In the genomic region with DNA sequence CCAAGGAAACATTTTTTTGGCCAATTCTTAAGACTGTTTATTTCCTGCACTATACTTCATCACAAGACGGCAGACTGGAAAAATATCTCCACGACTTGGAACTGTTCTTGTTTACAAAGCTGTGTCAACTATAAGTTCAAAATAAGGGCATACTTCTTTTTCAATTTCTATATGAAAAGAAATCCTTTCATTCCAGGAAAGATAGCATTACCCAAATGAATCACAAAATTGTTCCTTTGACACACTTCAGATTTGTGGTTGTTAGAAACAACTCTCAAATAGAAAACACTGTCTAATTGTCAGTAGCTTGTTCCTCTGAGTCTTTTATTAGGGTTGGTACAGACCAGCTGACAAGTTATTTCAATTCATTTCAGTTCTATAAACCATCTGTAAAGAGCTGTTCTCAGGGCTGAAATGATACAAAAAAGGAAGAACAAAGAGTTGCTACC, we compare ENCODE assay signal across 22 cellular contexts.
DNase-seq lines count a peak whose midpoint lies in the region; ATAC-seq and TF ChIP-seq lines count a peak whose summit lies in the region.
"Had no signal": no experiment of that assay in that cellular context is flagged by ENCODE, and none has a peak within 500 bp of the region (broad histone marks: within the 10 kb centered on the region; RNA-seq: fewer than 3 reads in every experiment).

No MANE protein-coding gene starts in this region.

- peaks cover 3% of the 10 kb centered on the region for H3K9me3 Mint-ChIP-seq in natural killer cell treated with Interleukin-12 subunit alpha and Interleukin-12 subunit beta and Interleukin-15 and Interleukin-18, amount 100 ng/mL, for 72 hours
- H3K9me3 Mint-ChIP-seq in natural killer cell = no peaks in the 10 kb centered on the region
- H3K9me3 Mint-ChIP-seq in dendritic cell treated with granulocyte-macrophage colony-stimulating factor and Interleukin-4, amounts not matched to agents 40 ng/mL and 50 ng/mL, for 4 days = peaks cover 6% of the 10 kb centered on the region
- H3K9me3 Mint-ChIP-seq: immature natural killer cell, nephron had no signal

- no peaks in the 10 kb centered on the region for H3K79me2 ChIP-seq in PC-3 (ENCODE audit: low read length)

- H3K4me3 ChIP-seq in PC-3 (ENCODE audit: low read length) = no peak overlapping the region
- H3K4me3 ChIP-seq: pancreas, right atrium auricular region, upper lobe of left lung had no signal

- no TSS peak for BruUV-seq in PC-3 (replicated peaks; lab: Mats Ljungman, UMichigan)

- no peak overlapping the region for H3K27ac ChIP-seq in PC-3 (ENCODE audit: low read length)
- H3K27ac ChIP-seq: KMS-11, right atrium auricular region, upper lobe of left lung had no signal

- DNase-seq in natural killer cell treated with Interleukin-12 subunit alpha and Interleukin-12 subunit beta and Interleukin-15 and Interleukin-18, amount 100 ng/mL, for 72 hours (ENCODE audit: low spot score) = no peak
- no peak for DNase-seq in natural killer cell
- DNase-seq in PC-3 = peak; percentile 35
- no peak for DNase-seq in cerebellar nuclear complex (lab: John Stamatoyannopoulos, UW)
- DNase-seq in RPMI8226 = no peak
- DNase-seq: activated CD4-positive, alpha-beta T cell treated with anti-CD3 and anti-CD28 coated beads, Interleukin-2, amount 10 ng/mL, durations not matched to agents 7 days and 5 days; activated naive CD4-positive, alpha-beta T cell treated with Interleukin-2 at 50 U/mL for 16 hours; CD4-positive, alpha-beta memory T cell; immature natural killer cell; MV-4-11; NCI-H1694; NCI-H2171 treated with DMSO at 0.1 percent for 48 hours; NCI-H524 treated with DMSO at 0.1 percent for 48 hours; pancreas; upper lobe of left lung had no signal

- POLR2A ChIA-PET in PC-3 (lab: Charles Lee; ENCODE audit: unreplicated experiment) = no interaction called here

- no peaks in the 10 kb centered on the region for H4K20me1 ChIP-seq in PC-3 (ENCODE audit: low read length)

- peak in 1 of 2 donors; percentile 81 for ATAC-seq in natural killer cell treated with Interleukin-12 subunit alpha and Interleukin-12 subunit beta and Interleukin-15 and Interleukin-18, amount 100 ng/mL, for 72 hours
- no peak for ATAC-seq in natural killer cell
- ATAC-seq in PC-3 = peak; percentile 42; the same call in 1 of the 2 replicates
- ATAC-seq in esophagus mucosa = no peak
- ATAC-seq: HCT116, left lobe of liver had no signal

- no peak overlapping the region for H3K27ac Mint-ChIP-seq in natural killer cell treated with Interleukin-12 subunit alpha and Interleukin-12 subunit beta and Interleukin-15 and Interleukin-18, amount 100 ng/mL, for 72 hours
- H3K27ac Mint-ChIP-seq in natural killer cell = no peak overlapping the region
- H3K27ac Mint-ChIP-seq in dendritic cell treated with granulocyte-macrophage colony-stimulating factor and Interleukin-4, amounts not matched to agents 40 ng/mL and 50 ng/mL, for 4 days = peak overlapping the region; percentile 72
- H3K27ac Mint-ChIP-seq: activated CD4-positive, alpha-beta T cell treated with anti-CD3 and anti-CD28 coated beads, Interleukin-2, amount 10 ng/mL, durations not matched to agents 7 days and 5 days; CD4-positive, alpha-beta memory T cell; immature natural killer cell; nephron had no signal

- peaks cover 22 to 24% of the 10 kb centered on the region in 2 donors for H3K27me3 Mint-ChIP-seq in natural killer cell treated with Interleukin-12 subunit alpha and Interleukin-12 subunit beta and Interleukin-15 and Interleukin-18, amount 100 ng/mL, for 72 hours
- peaks cover 28 to 33% of the 10 kb centered on the region in 2 donors for H3K27me3 Mint-ChIP-seq in natural killer cell (ENCODE audit: low read depth in 2 of 2)
- peaks cover 3% of the 10 kb centered on the region for H3K27me3 Mint-ChIP-seq in dendritic cell treated with granulocyte-macrophage colony-stimulating factor and Interleukin-4, amounts not matched to agents 40 ng/mL and 50 ng/mL, for 4 days

- peaks cover 11% of the 10 kb centered on the region; the same call in 1 of the 2 replicates for H3K4me1 ChIP-seq in PC-3 (ENCODE audit: insufficient read depth, low read length)
- H3K4me1 ChIP-seq: right atrium auricular region had no signal

- peaks cover 9 to 14% of the 10 kb centered on the region in 2 donors for H3K4me1 Mint-ChIP-seq in natural killer cell treated with Interleukin-12 subunit alpha and Interleukin-12 subunit beta and Interleukin-15 and Interleukin-18, amount 100 ng/mL, for 72 hours (ENCODE audit: low read depth in 2 of 2)
- no peaks in the 10 kb centered on the region for H3K4me1 Mint-ChIP-seq in natural killer cell
- peaks cover 75% of the 10 kb centered on the region for H3K4me1 Mint-ChIP-seq in dendritic cell treated with granulocyte-macrophage colony-stimulating factor and Interleukin-4, amounts not matched to agents 40 ng/mL and 50 ng/mL, for 4 days (ENCODE audit: low read depth)
- H3K4me1 Mint-ChIP-seq: immature natural killer cell had no signal

- H3K9me2 ChIP-seq in PC-3 (replicated peaks; ENCODE audit: low read length) = no peaks in the 10 kb centered on the region

- H3K4me2 ChIP-seq in PC-3 (ENCODE audit: low read length) = no peak overlapping the region
- H3K4me2 ChIP-seq: KMS-11 had no signal

- H3K4me3 Mint-ChIP-seq in natural killer cell treated with Interleukin-12 subunit alpha and Interleukin-12 subunit beta and Interleukin-15 and Interleukin-18, amount 100 ng/mL, for 72 hours = peak overlapping the region; percentile 4
- H3K4me3 Mint-ChIP-seq in natural killer cell = no peak overlapping the region
- H3K4me3 Mint-ChIP-seq in dendritic cell treated with granulocyte-macrophage colony-stimulating factor and Interleukin-4, amounts not matched to agents 40 ng/mL and 50 ng/mL, for 4 days = no peak overlapping the region
- H3K4me3 Mint-ChIP-seq: activated CD4-positive, alpha-beta T cell treated with anti-CD3 and anti-CD28 coated beads, Interleukin-2, amount 10 ng/mL, durations not matched to agents 7 days and 5 days; CD4-positive, alpha-beta memory T cell; immature natural killer cell; nephron had no signal

- TF ChIP-seq CTCF in natural killer cell (IDR thresholded peaks at IDR 0.05) (no peak), PC-3 (conservative IDR thresholded peaks at IDR 0.05; ENCODE audit: low read depth, low read length) (no peak)

- no peaks in the 10 kb centered on the region for H3K27me3 ChIP-seq in PC-3 (ENCODE audit: low read length)
- H3K27me3 ChIP-seq: pancreas, right atrium auricular region, upper lobe of left lung had no signal

- peaks cover 6% of the 10 kb centered on the region for H3K36me3 Mint-ChIP-seq in natural killer cell treated with Interleukin-12 subunit alpha and Interleukin-12 subunit beta and Interleukin-15 and Interleukin-18, amount 100 ng/mL, for 72 hours
- H3K36me3 Mint-ChIP-seq in natural killer cell = no peaks in the 10 kb centered on the region
- H3K36me3 Mint-ChIP-seq in dendritic cell treated with granulocyte-macrophage colony-stimulating factor and Interleukin-4, amounts not matched to agents 40 ng/mL and 50 ng/mL, for 4 days (ENCODE audit: low read depth) = no peaks in the 10 kb centered on the region
- H3K36me3 Mint-ChIP-seq: CD4-positive, alpha-beta memory T cell; immature natural killer cell had no signal

- no peak overlapping the region for H2AFZ ChIP-seq in PC-3 (ENCODE audit: low read length)

- no peak overlapping the region for H3K9ac ChIP-seq in PC-3 (ENCODE audit: low read length)
- H3K9ac ChIP-seq: KMS-11 had no signal

- intact Hi-C loops in natural killer cell (cut with micrococcal nuclease) = no loop called here
- intact Hi-C loops in PC-3 (cut with micrococcal nuclease) = no loop called here
- intact Hi-C loops in dendritic cell treated with granulocyte-macrophage colony-stimulating factor and Interleukin-4, amounts not matched to agents 40 ng/mL and 50 ng/mL, for 4 days (cut with micrococcal nuclease) = loop anchor here (5.0 kb wide), 1 partner anchor 81 kb away; no protein-coding TSS in a partner anchor

- CTCF ChIA-PET in PC-3 (lab: Charles Lee) = no interaction called here

- H3K9me3 ChIP-seq in PC-3 (ENCODE audit: low read length) = no peaks in the 10 kb centered on the region
- H3K9me3 ChIP-seq: pancreas, right atrium auricular region, upper lobe of left lung had no signal

- no peaks in the 10 kb centered on the region for H3F3A ChIP-seq in PC-3 (ENCODE audit: low read length, unreplicated experiment)

- H3K36me3 ChIP-seq in PC-3 (ENCODE audit: low read depth, low read length) = no peaks in the 10 kb centered on the region
- H3K36me3 ChIP-seq: pancreas, right atrium auricular region, upper lobe of left lung had no signal
